Comparison of ENCODE assay signal across 18 cellular contexts in the genomic region with DNA sequence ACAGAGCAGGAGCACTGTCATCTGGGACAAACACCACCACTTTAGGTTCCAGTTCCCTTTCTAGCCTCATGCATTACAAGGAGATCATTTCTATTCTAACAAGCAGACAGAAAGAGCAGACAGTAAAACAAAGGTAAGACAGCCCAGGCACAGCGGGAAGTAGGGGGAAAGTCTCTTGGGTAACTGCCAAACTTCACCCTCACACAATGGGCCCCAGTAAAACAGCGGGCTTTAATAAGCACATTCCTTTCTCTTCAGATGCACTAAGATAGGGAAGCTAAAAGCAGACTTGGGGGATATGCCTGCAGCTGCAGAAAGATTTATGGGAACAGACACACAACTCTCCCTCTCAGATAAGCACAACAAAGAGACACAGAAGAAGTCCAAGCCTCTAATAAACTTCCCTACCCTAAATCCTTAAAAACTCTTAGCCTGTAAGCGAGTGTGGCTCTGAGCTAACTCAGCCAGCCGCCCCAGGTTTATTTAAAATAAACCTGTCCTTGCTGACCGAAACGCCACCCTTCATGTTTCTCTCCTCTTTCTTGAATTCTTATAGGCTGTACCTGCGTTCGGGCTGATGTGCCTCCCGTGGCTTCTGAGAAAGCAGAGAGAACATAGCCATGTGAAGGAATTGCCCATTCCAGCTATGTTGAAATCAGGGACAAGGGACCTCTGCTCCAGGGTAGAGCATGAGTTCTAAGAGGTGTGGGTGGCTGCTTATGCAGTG.
DNase-seq lines count a peak whose midpoint lies in the region; ATAC-seq, FAIRE-seq and TF ChIP-seq lines count a peak whose summit lies in the region.
"Had no signal": no experiment of that assay in that cellular context is flagged by ENCODE, and none has a peak within 500 bp of the region (broad histone marks: within the 10 kb centered on the region; RNA-seq: fewer than 3 reads in every experiment).

No MANE protein-coding gene starts in this region.

- peaks cover 38% of the 10 kb centered on the region for H3K4me1 Mint-ChIP-seq in nephron progenitor cell
- H3K4me1 Mint-ChIP-seq: immature natural killer cell had no signal

- no peak overlapping the region for H3K23ac ChIP-seq in H1 (ENCODE audit: insufficient read length)

- H4K5ac ChIP-seq in H1 (ENCODE audit: insufficient read length, low read depth, low read length) = no peak overlapping the region

- H3K27me3 ChIP-seq in HAP-1 (ENCODE audit: low read depth) = no peaks in the 10 kb centered on the region
- peaks cover 0 to 2% (median 0%) of the 10 kb centered on the region in 4 experiments; a peak in 2 of 7 replicates for H3K27me3 ChIP-seq in H1 (replicated peaks in 1 of 4; ENCODE audit: control insufficient read depth in 3 of 4, extremely low read depth in 1 of 4, insufficient read depth in 3 of 4, low read length in 3 of 4)
- no peaks in the 10 kb centered on the region for H3K27me3 ChIP-seq in GM23248 (replicated peaks; ENCODE audit: insufficient read depth)
- H3K27me3 ChIP-seq in BE2C = no peaks in the 10 kb centered on the region
- H3K27me3 ChIP-seq: foreskin keratinocyte, right atrium auricular region had no signal

- DNase-seq in HAP-1 (ENCODE audit: low spot score in 2 of 2) (peak; percentile 78 to 88), NCI-H1417 treated with DMSO at 0.1 percent for 48 hours (lab: John Stamatoyannopoulos, UW) (peak; percentile 12), H1 (ENCODE audit: low read depth in 1 of 2, low spot score in 2 of 2) (peak; percentile 44 to 54), nephron progenitor cell (peak; percentile 8), GM23248 (no peak), BE2C (no peak)
- no peak for DNase-seq in stimulated activated CD4-positive, alpha-beta T cell treated with anti-CD3 and anti-CD28 coated beads, Interleukin-4, amount 100 ng/mL, for 24 hours
- DNase-seq: activated effector memory CD4-positive, alpha-beta T cell treated with anti-CD3 and anti-CD28 coated beads, Interleukin-2, amount 50 U/mL, for 16 hours; amniotic stem cell; foreskin keratinocyte; GDM1; immature natural killer cell; NCI-H2227 treated with DMSO at 0.1 percent for 48 hours had no signal

- H3K14ac ChIP-seq in H1 (ENCODE audit: insufficient read length) = no peak overlapping the region

- no peak overlapping the region for H2BK15ac ChIP-seq in H1 (ENCODE audit: low read length)

- no peaks in the 10 kb centered on the region for H4K20me1 ChIP-seq in H1 (replicated peaks in 1 of 2; ENCODE audit: control insufficient read depth in 1 of 2, insufficient read depth in 2 of 2, low read length in 2 of 2)
- H4K20me1 ChIP-seq in GM23248 (ENCODE audit: insufficient read depth) = no peaks in the 10 kb centered on the region

- H3K23me2 ChIP-seq in H1 (ENCODE audit: low read depth, low read length) = no peaks in the 10 kb centered on the region

- H3K9me3 ChIP-seq in HAP-1 (no peaks in the 10 kb centered on the region), H1 (ENCODE audit: insufficient read depth in 2 of 2, low read depth in 1 of 2, low read length in 1 of 2) (no peaks in the 10 kb centered on the region), GM23248 (ENCODE audit: low read depth) (no peaks in the 10 kb centered on the region), BE2C (no peaks in the 10 kb centered on the region)
- H3K9me3 ChIP-seq: right atrium auricular region had no signal

- H3K9me2 ChIP-seq in GM23248 (ENCODE audit: insufficient read depth) = no peaks in the 10 kb centered on the region

- no peak overlapping the region for H4K8ac ChIP-seq in H1 (ENCODE audit: extremely low read depth, insufficient read depth, low read length)

- H3K4me2 ChIP-seq in H1 (ENCODE audit: insufficient read depth in 1 of 2, low read depth in 2 of 2, low read length in 2 of 2) = peak overlapping the region; percentile 20 to 56
- H3K4me2 ChIP-seq in GM23248 (ENCODE audit: unreplicated experiment) = no peak overlapping the region

- FAIRE-seq in H1 (lab: Jason Lieb, UNC) = peak; percentile 83
- FAIRE-seq: endothelial cell of umbilical vein, GM12892 had no signal

- no peaks in the 10 kb centered on the region for H3K27me3 Mint-ChIP-seq in nephron progenitor cell (ENCODE audit: low read depth, poor library complexity)

- TF ChIP-seq RAD21 in H1 (IDR thresholded peaks at IDR 0.05 in 1 of 2, conservative IDR thresholded peaks at IDR 0.05 in 1 of 2; ENCODE audit: low read depth in 2 of 2, low read length in 2 of 2) = no peak; a peak in 1 of 4 replicates

- peak overlapping the region; percentile 44 for H3K4me3 Mint-ChIP-seq in nephron progenitor cell
- H3K4me3 Mint-ChIP-seq: immature natural killer cell had no signal

- no peak for TF ChIP-seq POLR2A in H1 (IDR thresholded peaks at IDR 0.05; ENCODE audit: control extremely low read depth in 1 of 2, low read depth in 2 of 2, low read length in 2 of 2)

- ATAC-seq in GM19467 (IDR thresholded peaks at IDR 0.05; ENCODE audit: unreplicated experiment) = no peak
- ATAC-seq: foreskin keratinocyte, HCT116 had no signal

- H3K9me3 Mint-ChIP-seq in nephron progenitor cell = no peaks in the 10 kb centered on the region

- H3F3A ChIP-seq in GM23248 (ENCODE audit: insufficient read depth) = no peaks in the 10 kb centered on the region

- H3K9ac ChIP-seq in H1 (replicated peaks in 1 of 4; ENCODE audit: extremely low read depth in 1 of 4, low read depth in 3 of 4, low read length in 3 of 4) (no peak overlapping the region), GM23248 (no peak overlapping the region)

- POLR2A ChIA-PET in H1 (lab: Charles Lee; ENCODE audit: partially characterized antibody) = interaction anchor here (1.6 kb wide), 1 partner anchor 12 kb away, joined by 3 read pairs; no protein-coding TSS in a partner anchor

- H3K79me2 ChIP-seq in H1 (ENCODE audit: control insufficient read depth in 1 of 2, insufficient read depth in 2 of 2, low read length in 2 of 2) = no peaks in the 10 kb centered on the region
- no peaks in the 10 kb centered on the region for H3K79me2 ChIP-seq in GM23248 (ENCODE audit: insufficient read depth)

- no peak overlapping the region for H2AFZ ChIP-seq in H1 (ENCODE audit: low read length)
- no peak overlapping the region for H2AFZ ChIP-seq in GM23248

- CTCF ChIA-PET in H1 (lab: Charles Lee; ENCODE audit: partially characterized antibody) = interaction anchor here (0.8 to 0.9 kb wide), 2 partner anchors 8 to 56 kb away, joined by 3 read pairs; no protein-coding TSS in a partner anchor

- WGBS in H1 (ENCODE audit: extremely low coverage in 1 of 2, insufficient coverage in 1 of 2, insufficient read length in 1 of 2, insufficient replicate concordance in 2 of 2, low coverage in 1 of 2, low lambda C conversion rate in 2 of 2, missing lambda C conversion rate in 1 of 2), 2 experiments = 29% methylated on average over 9 of the region's 9 CpGs; no CpG with 5 or more reads in 1 of the 2 experiments
- WGBS in GM23248 (ENCODE audit: low coverage in 1 of 2, low lambda C conversion rate in 2 of 2, missing lambda C conversion rate in 2 of 2), 2 experiments = 0 to 3% methylated on average over 9 of the region's 9 CpGs

- H3K27ac Mint-ChIP-seq in nephron progenitor cell = peak overlapping the region; percentile 83
- H3K27ac Mint-ChIP-seq: immature natural killer cell had no signal

- H3K27ac ChIP-seq in H1 (ENCODE audit: low read depth, low read length) = no peak overlapping the region
- H3K27ac ChIP-seq in GM23248 = no peak overlapping the region
- H3K27ac ChIP-seq: foreskin keratinocyte, right atrium auricular region had no signal

- no peak overlapping the region for H4K91ac ChIP-seq in H1 (replicated peaks; ENCODE audit: insufficient read length, low read length)

- no peak for TF ChIP-seq CTCF in H1 (IDR thresholded peaks at IDR 0.05; ENCODE audit: control extremely low read depth in 1 of 3, insufficient read depth in 1 of 3, low read depth in 1 of 3, low read length in 3 of 3)
- no peak for TF ChIP-seq CTCF in nephron progenitor cell (IDR thresholded peaks at IDR 0.05)
- TF ChIP-seq CTCF in BE2C (IDR thresholded peaks at IDR 0.05; ENCODE audit: low read depth, low read length) = no peak

- H3K36me3 ChIP-seq in HAP-1 (replicated peaks) = no peaks in the 10 kb centered on the region
- no peaks in the 10 kb centered on the region for H3K36me3 ChIP-seq in H1 (ENCODE audit: control insufficient read depth in 2 of 4, insufficient read depth in 4 of 4, low read length in 3 of 4)
- H3K36me3 ChIP-seq in GM23248 (ENCODE audit: low read depth) = no peaks in the 10 kb centered on the region
- H3K36me3 ChIP-seq in BE2C = no peaks in the 10 kb centered on the region
- H3K36me3 ChIP-seq: right atrium auricular region had no signal

- no peak overlapping the region for H2BK5ac ChIP-seq in H1 (ENCODE audit: low read depth, low read length)

- no peak overlapping the region for H2BK20ac ChIP-seq in H1 (ENCODE audit: low read length)

- H3K79me1 ChIP-seq in H1 (ENCODE audit: low read depth, low read length) = no peaks in the 10 kb centered on the region

- H3K18ac ChIP-seq in H1 (ENCODE audit: extremely low read depth, low read length) = no peak overlapping the region

- H3K56ac ChIP-seq in H1 (replicated peaks; ENCODE audit: insufficient read length, low read depth, low read length) = no peak overlapping the region

- no peak overlapping the region for H2BK12ac ChIP-seq in H1 (ENCODE audit: low read depth, low read length)

- no peak overlapping the region for H2AK5ac ChIP-seq in H1 (ENCODE audit: low read depth, low read length)

- TF ChIP-seq EP300 in H1 (IDR thresholded peaks at IDR 0.05; ENCODE audit: borderline replicate concordance in 1 of 2, low read depth in 2 of 2, low read length in 2 of 2) = no peak

- in situ Hi-C loops in HAP-1 (cut with MboI; ENCODE audit: low sequenced_read_pairs) (no loop called here), GM23248 (cut with MboI) (no loop called here)

- H3K4me1 ChIP-seq in HAP-1 (peaks cover 22% of the 10 kb centered on the region), H1 (replicated peaks in 1 of 4; ENCODE audit: control insufficient read depth in 3 of 4, insufficient read depth in 4 of 4, low read length in 3 of 4) (peaks cover 2 to 11% (median 9%) of the 10 kb centered on the region in 4 experiments; a peak in 3 of 7 replicates), GM23248 (ENCODE audit: insufficient read depth) (no peaks in the 10 kb centered on the region), BE2C (no peaks in the 10 kb centered on the region)
- H3K4me1 ChIP-seq: foreskin keratinocyte, right atrium auricular region had no signal

- no peak overlapping the region for H3K4me3 ChIP-seq in HAP-1
- H3K4me3 ChIP-seq in H1 (ENCODE audit: extremely low read depth in 1 of 4, insufficient read depth in 2 of 4, low read depth in 3 of 4, low read length in 4 of 4) = peak overlapping the region in 1 of 4 experiments; percentile 35; a peak in 1 of 8 replicates
- no peak overlapping the region for H3K4me3 ChIP-seq in GM23248
- H3K4me3 ChIP-seq in BE2C (ENCODE audit: low read depth, low read length) = no peak overlapping the region
- H3K4me3 ChIP-seq: right atrium auricular region had no signal

- H3K4ac ChIP-seq in H1 (replicated peaks; ENCODE audit: insufficient read length, low read depth, low read length) = no peak overlapping the region

- H3K36me3 Mint-ChIP-seq in nephron progenitor cell (ENCODE audit: low read depth) = no peaks in the 10 kb centered on the region
- H3K36me3 Mint-ChIP-seq: immature natural killer cell had no signal

- H2BK120ac ChIP-seq in H1 (replicated peaks; ENCODE audit: low read depth, low read length) = no peak overlapping the region

TF ChIP-seq in H1, 55 proteins besides CTCF, POLR2A, EP300 and RAD21 (continues in another document):
- TF ChIP-seq SIRT6 (IDR thresholded peaks at IDR 0.05; ENCODE audit: low read length) = no peak
- no peak for TF ChIP-seq YY1 (IDR thresholded peaks at IDR 0.05; ENCODE audit: low read depth, low read length)

Comparison
In these comparisons a context has a peak if more than half of its experiments do, and no peak if none do; other contexts are left out.
1. DNase-seq: peak in HAP-1 (2 of 2), NCI-H1417 treated with DMSO at 0.1 percent for 48 hours (single experiment), H1 (2 of 2) and nephron progenitor cell (single experiment); none in GM23248 (single experiment), stimulated activated CD4-positive, alpha-beta T cell treated with anti-CD3 and anti-CD28 coated beads, Interleukin-4, amount 100 ng/mL, for 24 hours (single experiment) and BE2C (single experiment).